9 cellular contexts compared by ENCODE assay signal in genomic region chr1:236144033-236144432, GRCh38. TPM values are rescaled to one million over a fixed set of nuclear protein-coding genes. Genes with fewer than 3 reads are reported as not detected.
DNase-seq lines count a peak whose midpoint lies in the region; ATAC-seq, FAIRE-seq and TF ChIP-seq lines count a peak whose summit lies in the region.
"Had no signal": no experiment of that assay in that cellular context is flagged by ENCODE, and none has a peak within 500 bp of the region (broad histone marks: within the 10 kb centered on the region; RNA-seq: fewer than 3 reads in every experiment).

No MANE protein-coding gene starts in this region.

- H3K27me3 ChIP-seq in kidney epithelial cell (ENCODE audit: control insufficient read depth, insufficient read depth, low read length) = peaks cover 13% of the 10 kb centered on the region

- DNase-seq in activated naive CD4-positive, alpha-beta T cell treated with anti-CD3 and anti-CD28 coated beads, Interleukin-2, amount 10 ng/mL, durations not matched to agents 7 days and 5 days = no peak
- DNase-seq in activated naive CD4-positive, alpha-beta T cell treated with Interleukin-2 at 50 U/mL for 16 hours = no peak
- no peak for DNase-seq in activated naive CD8-positive, alpha-beta T cell treated with anti-CD3 and anti-CD28 coated beads for 36 hours
- DNase-seq in kidney epithelial cell (ENCODE audit: low read depth) (no peak), type B pancreatic cell (ENCODE audit: extremely low spot score, unreplicated experiment) (no peak), AML-193 (lab: John Stamatoyannopoulos, UW) (no peak), D721Med (ENCODE audit: insufficient read length, low spot score) (no peak)
- DNase-seq: NCI-H510A had no signal

- TF ChIP-seq CTCF in kidney epithelial cell (IDR thresholded peaks at IDR 0.05; ENCODE audit: insufficient read depth, low read length, poor library complexity, severe bottlenecking) (no peak), type B pancreatic cell (conservative IDR thresholded peaks at IDR 0.05) (no peak), D721Med (IDR thresholded peaks at IDR 0.05; ENCODE audit: insufficient read depth, missing control alignments) (no peak)

- H3K36me3 Mint-ChIP-seq in activated naive CD4-positive, alpha-beta T cell treated with anti-CD3 and anti-CD28 coated beads, Interleukin-2, amount 10 ng/mL, durations not matched to agents 7 days and 5 days = peaks cover 2% of the 10 kb centered on the region
- no peaks in the 10 kb centered on the region for H3K36me3 Mint-ChIP-seq in activated naive CD8-positive, alpha-beta T cell treated with anti-CD3 and anti-CD28 coated beads for 36 hours
- peaks cover 3% of the 10 kb centered on the region for H3K36me3 Mint-ChIP-seq in type B pancreatic cell

- H3K36me3 ChIP-seq in kidney epithelial cell (ENCODE audit: control insufficient read depth, insufficient read depth, low read length) = no peaks in the 10 kb centered on the region

- no peak for FAIRE-seq in D721Med (lab: Jason Lieb, UNC)

- peaks cover 56% of the 10 kb centered on the region for H3K27me3 Mint-ChIP-seq in activated naive CD4-positive, alpha-beta T cell treated with anti-CD3 and anti-CD28 coated beads, Interleukin-2, amount 10 ng/mL, durations not matched to agents 7 days and 5 days
- H3K27me3 Mint-ChIP-seq in activated naive CD8-positive, alpha-beta T cell treated with anti-CD3 and anti-CD28 coated beads for 36 hours = peaks cover 33% of the 10 kb centered on the region
- H3K27me3 Mint-ChIP-seq in type B pancreatic cell = peaks cover 31% of the 10 kb centered on the region

- H3K4me3 ChIP-seq in kidney epithelial cell (ENCODE audit: low read depth, low read length) = peak overlapping the region; percentile 53

- H3K4me3 Mint-ChIP-seq in activated naive CD4-positive, alpha-beta T cell treated with anti-CD3 and anti-CD28 coated beads, Interleukin-2, amount 10 ng/mL, durations not matched to agents 7 days and 5 days = peak overlapping the region; percentile 88
- H3K4me3 Mint-ChIP-seq in activated naive CD8-positive, alpha-beta T cell treated with anti-CD3 and anti-CD28 coated beads for 36 hours = peak overlapping the region; percentile 85
- H3K4me3 Mint-ChIP-seq in type B pancreatic cell = peak overlapping the region; percentile 98

- H3K4me1 Mint-ChIP-seq in activated naive CD4-positive, alpha-beta T cell treated with anti-CD3 and anti-CD28 coated beads, Interleukin-2, amount 10 ng/mL, durations not matched to agents 7 days and 5 days = peaks cover 21% of the 10 kb centered on the region
- peaks cover 26% of the 10 kb centered on the region for H3K4me1 Mint-ChIP-seq in activated naive CD8-positive, alpha-beta T cell treated with anti-CD3 and anti-CD28 coated beads for 36 hours
- H3K4me1 Mint-ChIP-seq in type B pancreatic cell (ENCODE audit: unreplicated experiment) = peaks cover 40% of the 10 kb centered on the region

- CTCF ChIA-PET in activated naive CD4-positive, alpha-beta T cell treated with anti-CD3 and anti-CD28 coated beads, Interleukin-2, amount 10 ng/mL, durations not matched to agents 7 days and 5 days (lab: Charles Lee) = interaction anchor here (1.1 to 1.4 kb wide), 2 partner anchors 38 to 308 kb away, joined by 3 to 4 read pairs; no protein-coding TSS in a partner anchor

- no peak for ATAC-seq in GM21737 (IDR thresholded peaks at IDR 0.05; ENCODE audit: unreplicated experiment)

- no peaks in the 10 kb centered on the region for H3K9me3 Mint-ChIP-seq in activated naive CD4-positive, alpha-beta T cell treated with anti-CD3 and anti-CD28 coated beads, Interleukin-2, amount 10 ng/mL, durations not matched to agents 7 days and 5 days
- no peaks in the 10 kb centered on the region for H3K9me3 Mint-ChIP-seq in activated naive CD8-positive, alpha-beta T cell treated with anti-CD3 and anti-CD28 coated beads for 36 hours
- no peaks in the 10 kb centered on the region for H3K9me3 Mint-ChIP-seq in type B pancreatic cell

- no peak overlapping the region for H3K27ac Mint-ChIP-seq in activated naive CD4-positive, alpha-beta T cell treated with anti-CD3 and anti-CD28 coated beads, Interleukin-2, amount 10 ng/mL, durations not matched to agents 7 days and 5 days
- H3K27ac Mint-ChIP-seq in activated naive CD8-positive, alpha-beta T cell treated with anti-CD3 and anti-CD28 coated beads for 36 hours = no peak overlapping the region
- peak overlapping the region; percentile 72 for H3K27ac Mint-ChIP-seq in type B pancreatic cell

RNA-seq across cellular contexts. Expression of gene GPR137B, which starts 1.7 kb away (rescaled TPM):
- 1 to 10 TPM; 4.6 to 4.7 TPM for total RNA-seq in activated naive CD8-positive, alpha-beta T cell treated with anti-CD3 and anti-CD28 coated beads for 36 hours
- 26.8 and 27.7 TPM in 2 replicates for total RNA-seq in kidney epithelial cell
- total RNA-seq in type B pancreatic cell (ENCODE audit: low replicate concordance) = 16.0 and 24.6 TPM in 2 replicates
